8 cellular contexts compared by ENCODE assay signal in genomic region chr1:55375617-55376258, GRCh38.
DNase-seq lines count a peak whose midpoint lies in the region; ATAC-seq and TF ChIP-seq lines count a peak whose summit lies in the region.

No MANE protein-coding gene starts in this region.

- CTCF ChIA-PET in activated naive CD4-positive, alpha-beta T cell treated with anti-CD3 and anti-CD28 coated beads for 36 hours (lab: Charles Lee), result interaction anchor here (0.7 to 1.8 kb wide), 22 partner anchors 12 to 1208 kb away, joined by 3 to 9 read pairs (median 3); no protein-coding TSS in a partner anchor

- DNase-seq in activated naive CD4-positive, alpha-beta T cell treated with anti-CD3 and anti-CD28 coated beads for 36 hours, result peak; percentile 56
- no peak for DNase-seq in activated naive CD4-positive, alpha-beta T cell treated with Interleukin-2 at 50 U/mL for 16 hours
- peak; percentile 42 for DNase-seq in Jurkat, Clone E6-1 (ENCODE audit: low read depth, low spot score)
- peak; percentile 53 for DNase-seq in SK-MEL-5 (ENCODE audit: low read depth, low spot score)
- DNase-seq in dedifferentiated amniotic fluid mesenchymal stem cell (ENCODE audit: extremely low spot score), result peak; percentile 27
- peak; percentile 51 to 66 for DNase-seq in lung microvascular endothelial cell (ENCODE audit: low read depth in 2 of 2)
- DNase-seq in thyroid gland, result peak; percentile 35 to 47

- no peaks in the 10 kb centered on the region for H3K4me1 ChIP-seq in thyroid gland

- no peaks in the 10 kb centered on the region for H3K9me3 Mint-ChIP-seq in activated naive CD4-positive, alpha-beta T cell treated with anti-CD3 and anti-CD28 coated beads for 36 hours

- H3K27me3 ChIP-seq in thyroid gland, result no peaks in the 10 kb centered on the region

- no peaks in the 10 kb centered on the region for H3K36me3 Mint-ChIP-seq in activated naive CD4-positive, alpha-beta T cell treated with anti-CD3 and anti-CD28 coated beads for 36 hours (ENCODE audit: low read depth)

- H3K27me3 Mint-ChIP-seq in activated naive CD4-positive, alpha-beta T cell treated with anti-CD3 and anti-CD28 coated beads for 36 hours (ENCODE audit: low read depth), result no peaks in the 10 kb centered on the region

- TF ChIP-seq POLR2A in thyroid gland (IDR thresholded peaks at IDR 0.05), result no peak

- no peak overlapping the region for H3K4me3 Mint-ChIP-seq in activated naive CD4-positive, alpha-beta T cell treated with anti-CD3 and anti-CD28 coated beads for 36 hours

- H3K27ac ChIP-seq in thyroid gland, result no peak overlapping the region

- no peak overlapping the region for H3K27ac Mint-ChIP-seq in activated naive CD4-positive, alpha-beta T cell treated with anti-CD3 and anti-CD28 coated beads for 36 hours

- H3K36me3 ChIP-seq in thyroid gland, result no peaks in the 10 kb centered on the region

- H3K4me3 ChIP-seq in Jurkat, Clone E6-1 (ENCODE audit: low read length), result no peak overlapping the region
- H3K4me3 ChIP-seq in thyroid gland (replicated peaks in 1 of 3), result no peak overlapping the region

- H3K9me3 ChIP-seq in thyroid gland, result no peaks in the 10 kb centered on the region

- intact Hi-C loops in activated naive CD4-positive, alpha-beta T cell treated with anti-CD3 and anti-CD28 coated beads for 36 hours (cut with micrococcal nuclease), result loop anchor here (5.0 kb wide), 2 partner anchors 1332 to 1447 kb away; no protein-coding TSS in a partner anchor
- intact Hi-C loops in thyroid gland (cut with DNase I), result loop anchor here (5.0 to 10.0 kb wide), 2 partner anchors 779 to 1212 kb away; no protein-coding TSS in a partner anchor

- peak; percentile 78 to 97 (median 82) for TF ChIP-seq CTCF in thyroid gland (IDR thresholded peaks at IDR 0.05)

- in situ Hi-C loops in SK-MEL-5 (cut with HindIII; ENCODE audit: low pct_unique_long_range_greater_than_20kb, low sequenced_read_pairs), result no loop called here

- ATAC-seq in HG03378 (IDR thresholded peaks at IDR 0.05; ENCODE audit: unreplicated experiment), result no peak

- H3K4me1 Mint-ChIP-seq in activated naive CD4-positive, alpha-beta T cell treated with anti-CD3 and anti-CD28 coated beads for 36 hours (ENCODE audit: low read depth), result peaks cover 3% of the 10 kb centered on the region

- 26 to 37% methylated on average over 4 of the region's 4 CpGs for WGBS in thyroid gland, 2 donors
